2 cellular contexts compared by ENCODE assay signal in genomic region chr6:3334579-3334978, GRCh38.
TF ChIP-seq lines count a peak whose summit lies in the region.

No MANE protein-coding gene starts in this region.

TF ChIP-seq in SK-N-SH, 30 proteins besides CTCF, POLR2A, EP300 and RAD21 (continued from another document):
- TF ChIP-seq ZBTB33 (IDR thresholded peaks at IDR 0.05; ENCODE audit: borderline replicate concordance, low read depth): no peak
- no peak for TF ChIP-seq TEAD4 (IDR thresholded peaks at IDR 0.05; ENCODE audit: borderline replicate concordance, insufficient read depth)
- TF ChIP-seq IRF3 (IDR thresholded peaks at IDR 0.05; ENCODE audit: low read depth, low read length): no peak
- no peak for TF ChIP-seq NRF1 (IDR thresholded peaks at IDR 0.05; ENCODE audit: low read depth, low read length)
- TF ChIP-seq FOSL2 (IDR thresholded peaks at IDR 0.05; ENCODE audit: borderline replicate concordance, low read depth): no peak
- TF ChIP-seq TCF12 (IDR thresholded peaks at IDR 0.05): no peak
- TF ChIP-seq SIN3A (IDR thresholded peaks at IDR 0.05; ENCODE audit: borderline replicate concordance, low read depth, low read length): no peak
- no peak for TF ChIP-seq NFIC (IDR thresholded peaks at IDR 0.05; ENCODE audit: borderline replicate concordance)
- TF ChIP-seq GATA2 (CRISPR knock-in tag; IDR thresholded peaks at IDR 0.05): no peak
- no peak for TF ChIP-seq FOXJ3 (CRISPR knock-in tag; IDR thresholded peaks at IDR 0.05)

TF ChIP-seq in SK-N-SH treated with all-trans-retinoic acid at 6 μM for 48 hours, 23 proteins besides CTCF, POLR2A, EP300 and RAD21 (continued from another document):
- no peak for TF ChIP-seq PATZ1 (CRISPR knock-in tag; IDR thresholded peaks at IDR 0.05; ENCODE audit: borderline replicate concordance)
TF ChIP-seq in SK-N-SH treated with all-trans-retinoic acid at 6 μM for 48 hours: peak in this region for 0.
